ENCODE assay signal across 1 cellular context in genomic region chr19:33464733-33465115, GRCh38.
TF ChIP-seq lines count a peak whose summit lies in the region.

No MANE protein-coding gene starts in this region.

TF ChIP-seq in SK-N-SH treated with all-trans-retinoic acid at 6 μM for 48 hours, 23 proteins besides CTCF, POLR2A, EP300 and RAD21 (continued from another document):
- TF ChIP-seq CREB5 (CRISPR knock-in tag; IDR thresholded peaks at IDR 0.05; ENCODE audit: low read depth) = no peak
- TF ChIP-seq ZFP3 (CRISPR knock-in tag; IDR thresholded peaks at IDR 0.05) = no peak
- no peak for TF ChIP-seq SNAI2 (CRISPR knock-in tag; IDR thresholded peaks at IDR 0.05)
